In the genomic region with DNA sequence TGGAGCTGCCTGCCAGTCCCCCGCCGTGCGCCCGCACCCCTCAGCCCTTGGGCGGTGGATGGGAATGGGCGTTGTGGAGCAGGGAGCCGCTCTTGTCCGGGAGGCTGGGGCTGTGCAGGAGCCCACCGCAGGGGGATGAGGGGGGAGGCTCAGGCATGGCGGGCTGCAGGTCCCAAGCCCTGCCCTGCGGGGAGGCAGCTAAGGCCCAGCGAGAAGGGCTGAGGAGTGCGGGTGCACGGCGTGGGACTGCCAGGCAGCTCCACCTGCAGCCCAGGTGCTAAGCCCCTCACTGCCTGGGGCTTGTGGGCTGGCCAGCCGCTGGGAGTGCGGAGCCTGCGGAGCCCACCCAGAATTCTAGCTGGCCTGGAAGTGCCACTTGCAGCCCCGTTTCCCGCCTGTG, we compare ENCODE assay signal across 22 cellular contexts.
DNase-seq lines count a peak whose midpoint lies in the region; ATAC-seq, FAIRE-seq and TF ChIP-seq lines count a peak whose summit lies in the region.
"Had no signal": no experiment of that assay in that cellular context is flagged by ENCODE, and none has a peak within 500 bp of the region (broad histone marks: within the 10 kb centered on the region; RNA-seq: fewer than 3 reads in every experiment).

No MANE protein-coding gene starts in this region.

- no peaks in the 10 kb centered on the region for H3K79me1 ChIP-seq in neuronal stem cell (ENCODE audit: low read depth, low read length)

- no peak overlapping the region for H2AK5ac ChIP-seq in neuronal stem cell (ENCODE audit: low read depth, low read length)

- no peak for FAIRE-seq in kidney (lab: Jason Lieb, UNC)
- FAIRE-seq: A549, D721Med, G401.6, GM12891, GM19239 had no signal

- H2BK5ac ChIP-seq in neuronal stem cell (ENCODE audit: low read length), result no peak overlapping the region

- H3K9ac ChIP-seq in kidney (ENCODE audit: low read length in 2 of 2), result no peak overlapping the region
- H3K9ac ChIP-seq in neuronal stem cell (ENCODE audit: low read depth, low read length, poor library complexity), result no peak overlapping the region
- H3K9ac ChIP-seq: BLaER1 treated with 17β-estradiol and CSF1 and Interleukin-3, amounts not matched to agents 10 nM and 100 nM had no signal

- H3K4me3 ChIP-seq in right cardiac atrium (ENCODE audit: low read length) (no peak overlapping the region), kidney (ENCODE audit: low read length in 2 of 2) (no peak overlapping the region), neuronal stem cell (ENCODE audit: low read length in 2 of 2) (no peak overlapping the region)
- H3K4me3 ChIP-seq: A549; BLaER1 treated with 17β-estradiol and CSF1 and Interleukin-3, amounts not matched to agents 10 nM and 100 nM had no signal

- no peak overlapping the region for H2AFZ ChIP-seq in neuronal stem cell (ENCODE audit: low read length)

- peak overlapping the region; percentile 8 for H3K14ac ChIP-seq in neuronal stem cell (ENCODE audit: low read length)

- no peaks in the 10 kb centered on the region for H3K36me3 ChIP-seq in kidney (ENCODE audit: control insufficient read depth in 1 of 2, insufficient read depth in 2 of 2, low read length in 2 of 2)
- H3K36me3 ChIP-seq in neuronal stem cell (replicated peaks in 1 of 2; ENCODE audit: control insufficient read depth in 2 of 2, insufficient read depth in 2 of 2, low read length in 2 of 2), result no peaks in the 10 kb centered on the region
- H3K36me3 ChIP-seq: BLaER1 treated with 17β-estradiol and CSF1 and Interleukin-3, amounts not matched to agents 10 nM and 100 nM had no signal

- H3K27me3 ChIP-seq in right cardiac atrium (ENCODE audit: control insufficient read depth, insufficient read depth), result no peaks in the 10 kb centered on the region
- no peaks in the 10 kb centered on the region for H3K27me3 ChIP-seq in neuronal stem cell (ENCODE audit: control insufficient read depth in 3 of 3, insufficient read depth in 3 of 3, low read depth in 1 of 3, low read length in 3 of 3)
- H3K27me3 ChIP-seq: BLaER1 treated with 17β-estradiol and CSF1 and Interleukin-3, amounts not matched to agents 10 nM and 100 nM had no signal

- H3K4ac ChIP-seq in neuronal stem cell (ENCODE audit: low read length), result no peak overlapping the region

- no peak for TF ChIP-seq CTCF in kidney (IDR thresholded peaks at IDR 0.05; ENCODE audit: borderline replicate concordance, extremely low read depth, insufficient read depth)

- H2BK120ac ChIP-seq in neuronal stem cell (ENCODE audit: low read depth, low read length), result no peak overlapping the region

- no peak overlapping the region for H4K91ac ChIP-seq in neuronal stem cell (ENCODE audit: low read depth, low read length, poor library complexity)

- 96% methylated on average over 20 of the region's 20 CpGs for WGBS in right cardiac atrium
- no CpG with 5 or more reads among the region's 20 CpGs for WGBS in neuronal stem cell (ENCODE audit: extremely low coverage in 2 of 2, insufficient read length in 2 of 2, insufficient replicate concordance in 1 of 2), 2 donors

- H3K18ac ChIP-seq in neuronal stem cell (ENCODE audit: low read length), result peak overlapping the region; percentile 83

- H3K23ac ChIP-seq in neuronal stem cell (ENCODE audit: low read depth, low read length, poor library complexity), result no peak overlapping the region

- H3K27ac ChIP-seq in right cardiac atrium (ENCODE audit: low read length) (no peak overlapping the region), kidney (ENCODE audit: low read depth in 2 of 2, low read length in 2 of 2) (no peak overlapping the region), neuronal stem cell (replicated peaks; ENCODE audit: low read length) (no peak overlapping the region)
- H3K27ac ChIP-seq: 22Rv1; BLaER1 treated with 17β-estradiol and CSF1 and Interleukin-3, amounts not matched to agents 10 nM and 100 nM; C4-2B had no signal

- H3K4me1 ChIP-seq in right cardiac atrium (ENCODE audit: control insufficient read depth, insufficient read depth, low read length) (peaks cover 2% of the 10 kb centered on the region), kidney (ENCODE audit: control insufficient read depth in 1 of 2, insufficient read depth in 1 of 2, low read depth in 1 of 2, low read length in 2 of 2) (no peaks in the 10 kb centered on the region), neuronal stem cell (ENCODE audit: control insufficient read depth in 2 of 2, insufficient read depth in 1 of 2, low read depth in 1 of 2, low read length in 2 of 2) (peaks cover 5% of the 10 kb centered on the region in 2 donors)
- H3K4me1 ChIP-seq: BLaER1 treated with 17β-estradiol and CSF1 and Interleukin-3, amounts not matched to agents 10 nM and 100 nM; Caco-2 had no signal

- H2BK15ac ChIP-seq in neuronal stem cell (ENCODE audit: low read length), result peak overlapping the region; percentile 58

- ATAC-seq in right cardiac atrium, result peak in 1 of 2 donors; percentile 22
- no peak for ATAC-seq in Right ventricle myocardium superior (ENCODE audit: poor library complexity)
- no peak for ATAC-seq in GM18867 (IDR thresholded peaks at IDR 0.05; ENCODE audit: unreplicated experiment)
- ATAC-seq in GM18907 (IDR thresholded peaks at IDR 0.05; ENCODE audit: unreplicated experiment), result no peak
- ATAC-seq: A549; CD8-positive, alpha-beta T cell had no signal

- H2BK12ac ChIP-seq in neuronal stem cell (ENCODE audit: low read length), result peak overlapping the region; percentile 73

- H3K9me3 ChIP-seq in right cardiac atrium (ENCODE audit: control insufficient read depth, low read length), result no peaks in the 10 kb centered on the region
- no peaks in the 10 kb centered on the region for H3K9me3 ChIP-seq in kidney (ENCODE audit: control insufficient read depth in 1 of 2, low read length in 2 of 2)
- no peaks in the 10 kb centered on the region for H3K9me3 ChIP-seq in neuronal stem cell (replicated peaks in 1 of 2; ENCODE audit: control insufficient read depth in 2 of 2, insufficient read depth in 1 of 2, low read depth in 1 of 2, low read length in 2 of 2)
- H3K9me3 ChIP-seq: A549, Caco-2 had no signal

- no peak overlapping the region for H4K8ac ChIP-seq in neuronal stem cell (ENCODE audit: low read depth, low read length)

- intact Hi-C loops in right cardiac atrium (cut with DNase I) (no loop called here), Right ventricle myocardium superior (cut with DNase I) (no loop called here), kidney (cut with DNase I) (no loop called here)

- H3K4me2 ChIP-seq in neuronal stem cell (ENCODE audit: insufficient read depth, low read length, poor library complexity, severe bottlenecking), result no peak overlapping the region
- H3K4me2 ChIP-seq: A549; BLaER1 treated with 17β-estradiol and CSF1 and Interleukin-3, amounts not matched to agents 10 nM and 100 nM had no signal

- peak; percentile 54 for DNase-seq in activated effector memory CD4-positive, alpha-beta T cell treated with anti-CD3 and anti-CD28 coated beads, Interleukin-2, amount 50 U/mL, for 16 hours
- DNase-seq in activated effector memory CD4-positive, alpha-beta T cell treated with Interleukin-2 at 50 U/mL for 16 hours, result no peak
- DNase-seq in right cardiac atrium (peak in 2 of 3 donors; percentile 34 to 44), Right ventricle myocardium superior (no peak), kidney (peak; percentile 52), neuronal stem cell (ENCODE audit: low spot score) (no peak)
- DNase-seq: AML-193; Caco-2; Calu3; CD8-positive, alpha-beta T cell; DMS79 treated with DMSO at 0.1 percent for 48 hours; GF-D8 had no signal

Comparison
In these comparisons a context has a peak if more than half of its experiments do, and no peak if none do; other contexts are left out.
1. DNase-seq: peak in activated effector memory CD4-positive, alpha-beta T cell treated with anti-CD3 and anti-CD28 coated beads, Interleukin-2, amount 50 U/mL, for 16 hours (single experiment), right cardiac atrium (2 of 3) and kidney (single experiment); none in activated effector memory CD4-positive, alpha-beta T cell treated with Interleukin-2 at 50 U/mL for 16 hours (single experiment), Right ventricle myocardium superior (single experiment) and neuronal stem cell (single experiment).